Comparison of ENCODE assay signal across 12 cellular contexts in genomic region chr12:8156845-8157244, GRCh38. TPM values are rescaled to one million over a fixed set of nuclear protein-coding genes. Genes with fewer than 3 reads are reported as not detected.
DNase-seq lines count a peak whose midpoint lies in the region; ATAC-seq, FAIRE-seq and TF ChIP-seq lines count a peak whose summit lies in the region.
"Had no signal": no experiment of that assay in that cellular context is flagged by ENCODE, and none has a peak within 500 bp of the region (broad histone marks: within the 10 kb centered on the region; RNA-seq: fewer than 3 reads in every experiment).

Gene ZNF705A, plus strand, starts transcription at chr12:8157015. Its CDS starts 15,611 bp downstream, at chr12:8172626.

- TF ChIP-seq CTCF in fibroblast of lung (conservative IDR thresholded peaks at IDR 0.05 in 1 of 2, IDR thresholded peaks at IDR 0.05 in 1 of 2; ENCODE audit: low read depth in 1 of 2, low read length in 2 of 2): no peak
- TF ChIP-seq CTCF in retinal pigment epithelial cell (conservative IDR thresholded peaks at IDR 0.05; ENCODE audit: low read depth, low read length): no peak
- TF ChIP-seq CTCF in BE2C (IDR thresholded peaks at IDR 0.05; ENCODE audit: low read depth, low read length): no peak
- TF ChIP-seq CTCF in MM.1S (IDR thresholded peaks at IDR 0.05; ENCODE audit: low read length): no peak
- TF ChIP-seq CTCF in gastrocnemius medialis (IDR thresholded peaks at IDR 0.05 in 4 of 5, conservative IDR thresholded peaks at IDR 0.05 in 1 of 5): no peak

- in situ Hi-C loops in gastrocnemius medialis (cut with MboI; ENCODE audit: low sequenced_read_pairs in 4 of 4): no loop called here

- peaks cover 12% of the 10 kb centered on the region; the same call in 1 of the 2 replicates for H3F3A ChIP-seq in MM.1S (ENCODE audit: insufficient read depth, low read length)

- FAIRE-seq in H54 (lab: Jason Lieb, UNC): peak; percentile 98

- no peak for ATAC-seq in gastrocnemius medialis
- ATAC-seq in HG03025 (IDR thresholded peaks at IDR 0.05; ENCODE audit: low FRiP score, unreplicated experiment): no peak

- H3K4me3 ChIP-seq in SJCRH30 (no peak within 1 kb of the TSS), fibroblast of lung (replicated peaks in 1 of 4; ENCODE audit: control extremely low read depth in 1 of 4, insufficient read depth in 1 of 4, low read depth in 3 of 4, low read length in 4 of 4) (no peak within 1 kb of the TSS), retinal pigment epithelial cell (ENCODE audit: low read length) (no peak within 1 kb of the TSS), BE2C (ENCODE audit: low read depth, low read length) (no peak within 1 kb of the TSS), MM.1S (ENCODE audit: low read length) (no peak within 1 kb of the TSS), gastrocnemius medialis (no peak within 1 kb of the TSS)

- H3K9me3 ChIP-seq in SJCRH30 (replicated peaks) (no peaks in the 10 kb centered on the region), fibroblast of lung (ENCODE audit: control insufficient read depth, insufficient read depth, low read depth, low read length) (no peaks in the 10 kb centered on the region), BE2C (no peaks in the 10 kb centered on the region), MM.1S (replicated peaks; ENCODE audit: insufficient read depth, low read length) (no peaks in the 10 kb centered on the region), gastrocnemius medialis (no peaks in the 10 kb centered on the region)

- no peak within 1 kb of the TSS for H3K4me2 ChIP-seq in fibroblast of lung (ENCODE audit: extremely low read depth, insufficient read depth, low read length)
- H3K4me2 ChIP-seq in MM.1S (ENCODE audit: low read depth, low read length): no peak within 1 kb of the TSS

- intact Hi-C loops in gastrocnemius medialis (cut with DNase I; ENCODE audit: low total_unique reads): no loop called here

- H4K20me1 ChIP-seq in fibroblast of lung (ENCODE audit: control insufficient read depth, extremely low read depth, insufficient read depth, low read length) (no peaks in the 10 kb centered on the region), MM.1S (ENCODE audit: insufficient read depth, low read length) (no peaks in the 10 kb centered on the region)

- TF ChIP-seq POLR2A in H54 (IDR thresholded peaks at IDR 0.05; ENCODE audit: low read depth, low read length): no peak
- TF ChIP-seq POLR2A in gastrocnemius medialis (IDR thresholded peaks at IDR 0.05): no peak

- no peaks in the 10 kb centered on the region for H3K9me2 ChIP-seq in MM.1S (replicated peaks; ENCODE audit: insufficient read depth, low read length)

- peaks cover 6% of the 10 kb centered on the region for H3K4me1 ChIP-seq in SJCRH30
- H3K4me1 ChIP-seq in fibroblast of lung (ENCODE audit: control insufficient read depth, extremely low read depth, insufficient read depth, low read length): no peaks in the 10 kb centered on the region
- H3K4me1 ChIP-seq in BE2C: no peaks in the 10 kb centered on the region
- peaks cover 23% of the 10 kb centered on the region for H3K4me1 ChIP-seq in MM.1S (ENCODE audit: low read length)
- no peaks in the 10 kb centered on the region for H3K4me1 ChIP-seq in gastrocnemius medialis

- H3K79me2 ChIP-seq in fibroblast of lung (ENCODE audit: control insufficient read depth, insufficient read depth, low read length): no peaks in the 10 kb centered on the region
- H3K79me2 ChIP-seq in MM.1S (ENCODE audit: low read length): no peaks in the 10 kb centered on the region

- H3K9ac ChIP-seq in fibroblast of lung (ENCODE audit: insufficient read depth, low read length): no peak within 1 kb of the TSS
- H3K9ac ChIP-seq in MM.1S (ENCODE audit: low read length): no peak within 1 kb of the TSS

- H3K36me3 ChIP-seq in SJCRH30: no peaks in the 10 kb centered on the region
- H3K36me3 ChIP-seq in fibroblast of lung (ENCODE audit: control insufficient read depth, insufficient read depth, low read length): no peaks in the 10 kb centered on the region
- no peaks in the 10 kb centered on the region for H3K36me3 ChIP-seq in BE2C
- no peaks in the 10 kb centered on the region for H3K36me3 ChIP-seq in MM.1S (replicated peaks; ENCODE audit: insufficient read depth, low read length)
- no peaks in the 10 kb centered on the region for H3K36me3 ChIP-seq in gastrocnemius medialis

- DNase-seq in H54 (ENCODE audit: insufficient read length, low spot score): peak; percentile 10
- DNase-seq in SJCRH30: peak in 1 of 2 experiments; percentile 12
- peak; percentile 35 to 89 for DNase-seq in fibroblast of lung (ENCODE audit: low read depth in 2 of 2)
- DNase-seq in retinal pigment epithelial cell (ENCODE audit: low read depth): peak; percentile 83
- DNase-seq in BE2C: no peak
- no peak for DNase-seq in MM.1S
- DNase-seq in gastrocnemius medialis: no peak
- DNase-seq: activated CD4-positive, alpha-beta T cell treated with anti-CD3 and anti-CD28 coated beads for 1 hour; amygdala; NCI-H2227 treated with DMSO at 0.1 percent for 48 hours; occipital lobe had no signal

- H2AFZ ChIP-seq in fibroblast of lung (ENCODE audit: low read length): no peak within 1 kb of the TSS
- H2AFZ ChIP-seq in MM.1S (ENCODE audit: low read length): no peak within 1 kb of the TSS

- H3K27ac ChIP-seq in SJCRH30 (peak within 1 kb of the TSS; percentile 15; the same call in 1 of the 2 replicates), fibroblast of lung (ENCODE audit: insufficient read depth, low read length) (no peak within 1 kb of the TSS), MM.1S (ENCODE audit: low read length) (no peak within 1 kb of the TSS), gastrocnemius medialis (no peak within 1 kb of the TSS)

- H3K27me3 ChIP-seq in SJCRH30: no peaks in the 10 kb centered on the region; the same call in 1 of the 2 replicates
- H3K27me3 ChIP-seq in fibroblast of lung (ENCODE audit: control insufficient read depth, insufficient read depth, low read length): no peaks in the 10 kb centered on the region
- peaks cover 3% of the 10 kb centered on the region; the same call in 1 of the 2 replicates for H3K27me3 ChIP-seq in BE2C
- peaks cover 18% of the 10 kb centered on the region; the same call in 1 of the 2 replicates for H3K27me3 ChIP-seq in MM.1S (replicated peaks; ENCODE audit: insufficient read depth, low read length)
- H3K27me3 ChIP-seq in gastrocnemius medialis: no peaks in the 10 kb centered on the region

RNA-seq across cellular contexts. Expression of gene ZNF705A, which starts in this region (rescaled TPM):
- total RNA-seq in SJCRH30 (2014; rRNA removed; shearing (Covaris generic)): not detected in 2 replicates
- total RNA-seq in fibroblast of lung: not detected in 2 replicates
- polyA plus RNA-seq in fibroblast of lung: not detected in 2 replicates
- polyA plus RNA-seq in fibroblast of lung (2012): not detected in 2 replicates
- not detected in 2 replicates for polyA minus RNA-seq in fibroblast of lung (ENCODE audit: low replicate concordance)
- 0.23 TPM for polyA plus RNA-seq in BE2C (2012; ENCODE audit: insufficient read depth, insufficient read length, low read depth)
- total RNA-seq in gastrocnemius medialis: not detected
- total RNA-seq: occipital lobe had no signal

Comparison
In these comparisons a context has a peak if more than half of its experiments do, and no peak if none do; other contexts are left out.
1. Peak in DNase-seq in fibroblast of lung; RNA of the gene not detected or under 1 TPM.
2. DNase-seq: peak in H54 (single experiment) and retinal pigment epithelial cell (single experiment); none in BE2C (single experiment), MM.1S (single experiment) and gastrocnemius medialis (0 of 2).